10 cellular contexts compared by ENCODE assay signal in genomic region chr2:191304939-191305875, GRCh38.
DNase-seq lines count a peak whose midpoint lies in the region; TF ChIP-seq lines count a peak whose summit lies in the region.
"Had no signal": no experiment of that assay in that cellular context is flagged by ENCODE, and none has a peak within 500 bp of the region (broad histone marks: within the 10 kb centered on the region; RNA-seq: fewer than 3 reads in every experiment).

No MANE protein-coding gene starts in this region.

- peaks cover 76% of the 10 kb centered on the region for H3K79me2 ChIP-seq in fibroblast of lung (ENCODE audit: control insufficient read depth, insufficient read depth, low read length)

- H3K9me3 ChIP-seq in fibroblast of lung (ENCODE audit: control insufficient read depth, insufficient read depth, low read depth, low read length): no peaks in the 10 kb centered on the region

- DNase-seq in DMS 273 (lab: John Stamatoyannopoulos, UW; ENCODE audit: unreplicated experiment) (peak; percentile 46), DMS 273 treated with DMSO at 0.1 percent for 48 hours (lab: John Stamatoyannopoulos, UW) (no peak), fibroblast of lung (ENCODE audit: low read depth in 2 of 2) (peak; percentile 90 to 97), amniotic stem cell (lab: John Stamatoyannopoulos, UW) (no peak)
- no peak for DNase-seq in stimulated activated CD4-positive, alpha-beta T cell treated with anti-CD3 and anti-CD28 coated beads, Interleukin-12 subunit alpha, Interleukin-12 subunit beta, amount 100 ng/mL, for 4 hours
- DNase-seq in activated naive CD8-positive, alpha-beta T cell treated with anti-CD3 and anti-CD28 coated beads for 36 hours: no peak
- DNase-seq: activated CD4-positive, alpha-beta T cell treated with anti-CD3 and anti-CD28 coated beads for 1 hour had no signal

- H3K4me3 ChIP-seq in fibroblast of lung (replicated peaks in 1 of 4; ENCODE audit: control extremely low read depth in 1 of 4, insufficient read depth in 1 of 4, low read depth in 3 of 4, low read length in 4 of 4) (peak overlapping the region in 1 of 4 experiments; percentile 1), urinary bladder (ENCODE audit: low read depth, low read length) (no peak overlapping the region)

- H3K27ac Mint-ChIP-seq in nephron: peak overlapping the region; percentile 19 to 85 (median 85)
- H3K27ac Mint-ChIP-seq in activated naive CD8-positive, alpha-beta T cell treated with anti-CD3 and anti-CD28 coated beads for 36 hours: no peak overlapping the region

- H3K36me3 ChIP-seq in fibroblast of lung (ENCODE audit: control insufficient read depth, insufficient read depth, low read length) (no peaks in the 10 kb centered on the region), urinary bladder (ENCODE audit: insufficient read depth) (no peaks in the 10 kb centered on the region)

- H3K4me3 Mint-ChIP-seq in nephron: no peak overlapping the region
- no peak overlapping the region for H3K4me3 Mint-ChIP-seq in activated naive CD8-positive, alpha-beta T cell treated with anti-CD3 and anti-CD28 coated beads for 36 hours

- TF ChIP-seq CTCF in fibroblast of lung (conservative IDR thresholded peaks at IDR 0.05 in 1 of 2, IDR thresholded peaks at IDR 0.05 in 1 of 2; ENCODE audit: low read depth in 1 of 2, low read length in 2 of 2) (no peak), nephron (IDR thresholded peaks at IDR 0.05; ENCODE audit: unreplicated experiment in 3 of 3) (no peak)

- no peak overlapping the region for H2AFZ ChIP-seq in fibroblast of lung (ENCODE audit: low read length)

- H3K9ac ChIP-seq in fibroblast of lung (ENCODE audit: insufficient read depth, low read length): no peak overlapping the region

- H3K27me3 ChIP-seq in fibroblast of lung (ENCODE audit: control insufficient read depth, insufficient read depth, low read length): no peaks in the 10 kb centered on the region

- peaks cover 10% of the 10 kb centered on the region for H3K36me3 Mint-ChIP-seq in nephron (ENCODE audit: low read depth)
- no peaks in the 10 kb centered on the region for H3K36me3 Mint-ChIP-seq in activated naive CD8-positive, alpha-beta T cell treated with anti-CD3 and anti-CD28 coated beads for 36 hours

- no peaks in the 10 kb centered on the region for H4K20me1 ChIP-seq in fibroblast of lung (ENCODE audit: control insufficient read depth, extremely low read depth, insufficient read depth, low read length)

- no peaks in the 10 kb centered on the region for H3K9me3 Mint-ChIP-seq in nephron
- no peaks in the 10 kb centered on the region for H3K9me3 Mint-ChIP-seq in activated naive CD8-positive, alpha-beta T cell treated with anti-CD3 and anti-CD28 coated beads for 36 hours

- no peaks in the 10 kb centered on the region for H3K27me3 Mint-ChIP-seq in nephron (ENCODE audit: low read depth)
- peaks cover 5% of the 10 kb centered on the region for H3K27me3 Mint-ChIP-seq in activated naive CD8-positive, alpha-beta T cell treated with anti-CD3 and anti-CD28 coated beads for 36 hours

- 51% methylated on average over 8 of the region's 8 CpGs for WGBS in urinary bladder

- peak overlapping the region; percentile 51 for H3K4me2 ChIP-seq in fibroblast of lung (ENCODE audit: extremely low read depth, insufficient read depth, low read length)

- H3K27ac ChIP-seq in fibroblast of lung (ENCODE audit: insufficient read depth, low read length): peak overlapping the region; percentile 56
- H3K27ac ChIP-seq in urinary bladder (ENCODE audit: low read depth): peak overlapping the region; percentile 73
- H3K27ac ChIP-seq: 22Rv1 had no signal

- H3K4me1 ChIP-seq in fibroblast of lung (ENCODE audit: control insufficient read depth, extremely low read depth, insufficient read depth, low read length) (peaks cover 25% of the 10 kb centered on the region), urinary bladder (ENCODE audit: insufficient read depth) (peaks cover 4% of the 10 kb centered on the region)

- H3K4me1 Mint-ChIP-seq in nephron: peaks cover 37% of the 10 kb centered on the region
- H3K4me1 Mint-ChIP-seq in activated naive CD8-positive, alpha-beta T cell treated with anti-CD3 and anti-CD28 coated beads for 36 hours: no peaks in the 10 kb centered on the region

Comparison
In these comparisons a context has a peak if more than half of its experiments do, and no peak if none do; other contexts are left out.
1. DNase-seq: peak in DMS 273 (single experiment) and fibroblast of lung (2 of 2); none in DMS 273 treated with DMSO at 0.1 percent for 48 hours (single experiment), stimulated activated CD4-positive, alpha-beta T cell treated with anti-CD3 and anti-CD28 coated beads, Interleukin-12 subunit alpha, Interleukin-12 subunit beta, amount 100 ng/mL, for 4 hours (single experiment), activated naive CD8-positive, alpha-beta T cell treated with anti-CD3 and anti-CD28 coated beads for 36 hours (single experiment) and amniotic stem cell (single experiment).